Comparison of ENCODE assay signal across 15 cellular contexts in genomic region chr1:55727010-55727409, GRCh38.
DNase-seq lines count a peak whose midpoint lies in the region; ATAC-seq, FAIRE-seq and TF ChIP-seq lines count a peak whose summit lies in the region.
"Had no signal": no experiment of that assay in that cellular context is flagged by ENCODE, and none has a peak within 500 bp of the region (broad histone marks: within the 10 kb centered on the region; RNA-seq: fewer than 3 reads in every experiment).

No MANE protein-coding gene starts in this region.

- no peak for FAIRE-seq in bronchial epithelial cell (lab: Jason Lieb, UNC)
- FAIRE-seq: colon had no signal

- no peak for TF ChIP-seq EP300 in ovary (IDR thresholded peaks at IDR 0.05)

- DNase-seq in EH (ENCODE audit: low read depth) (peak; percentile 89), NCI-H1048 (lab: John Stamatoyannopoulos, UW) (peak; percentile 46), bronchial epithelial cell (ENCODE audit: low read depth) (peak; percentile 48), myocyte (ENCODE audit: low read depth) (peak; percentile 97), ovary (no peak), right atrium auricular region (ENCODE audit: low spot score) (no peak), spleen (no peak)
- DNase-seq: activated naive CD4-positive, alpha-beta T cell treated with Interleukin-2 at 50 U/mL for 16 hours; DMS79 treated with DMSO at 0.1 percent for 48 hours; NCI-H524; stimulated activated naive CD8-positive, alpha-beta T cell treated with anti-CD3 and anti-CD28 coated beads, Interleukin-15, Interleukin-2, amounts not matched to agents 100 U/mL and 50 U/mL, for 24 hours had no signal

- H3K9me3 ChIP-seq in ovary (no peaks in the 10 kb centered on the region), right atrium auricular region (no peaks in the 10 kb centered on the region), spleen (no peaks in the 10 kb centered on the region)
- H3K9me3 ChIP-seq: BLaER1 had no signal

- H3K27ac ChIP-seq in ovary (no peak overlapping the region), right atrium auricular region (no peak overlapping the region), spleen (no peak overlapping the region)
- H3K27ac ChIP-seq: BLaER1 had no signal

- H3K4me1 ChIP-seq in ovary (ENCODE audit: insufficient read depth) (peaks cover 5% of the 10 kb centered on the region), right atrium auricular region (no peaks in the 10 kb centered on the region), spleen (no peaks in the 10 kb centered on the region)
- H3K4me1 ChIP-seq: BLaER1 had no signal

- WGBS in ovary, 3 donors, result 31 to 51% (median 39%) methylated on average over 2 of the region's 2 CpGs
- WGBS in spleen, 5 donors, result 76 to 84% (median 80%) methylated on average over 2 of the region's 2 CpGs

- H3K36me3 ChIP-seq in bronchial epithelial cell (ENCODE audit: control insufficient read depth, insufficient read depth, low read length), result no peaks in the 10 kb centered on the region
- H3K36me3 ChIP-seq in ovary, result no peaks in the 10 kb centered on the region
- no peaks in the 10 kb centered on the region for H3K36me3 ChIP-seq in right atrium auricular region
- no peaks in the 10 kb centered on the region for H3K36me3 ChIP-seq in spleen
- H3K36me3 ChIP-seq: BLaER1 had no signal

- TF ChIP-seq CTCF in bronchial epithelial cell (IDR thresholded peaks at IDR 0.05; ENCODE audit: insufficient read depth, low read length, severe bottlenecking) (no peak), ovary (IDR thresholded peaks at IDR 0.05) (no peak), right atrium auricular region (IDR thresholded peaks at IDR 0.05) (no peak), spleen (IDR thresholded peaks at IDR 0.05 in 8 of 11, conservative IDR thresholded peaks at IDR 0.05 in 3 of 11) (no peak)

- intact Hi-C loops in ovary (cut with DNase I) (loop anchor here in 1 of 4 donors (10.0 kb wide), 1 partner anchor 848 kb away; the partner anchor contains the start of gene PLPP3), spleen (cut with DNase I; ENCODE audit: low total_unique reads) (no loop called here)

- H3K4me3 ChIP-seq in bronchial epithelial cell (ENCODE audit: low read depth, low read length), result no peak overlapping the region
- no peak overlapping the region for H3K4me3 ChIP-seq in ovary
- no peak overlapping the region for H3K4me3 ChIP-seq in right atrium auricular region
- no peak overlapping the region for H3K4me3 ChIP-seq in spleen
- H3K4me3 ChIP-seq: BLaER1 had no signal

- no peak for TF ChIP-seq POLR2A in ovary (IDR thresholded peaks at IDR 0.05)
- no peak for TF ChIP-seq POLR2A in spleen (IDR thresholded peaks at IDR 0.05)

- H3K27me3 ChIP-seq in bronchial epithelial cell (ENCODE audit: control insufficient read depth, insufficient read depth, low read length), result no peaks in the 10 kb centered on the region
- H3K27me3 ChIP-seq in ovary, result no peaks in the 10 kb centered on the region
- H3K27me3 ChIP-seq in right atrium auricular region, result no peaks in the 10 kb centered on the region
- peaks cover 0 to 17% (median 0%) of the 10 kb centered on the region in 7 donors for H3K27me3 ChIP-seq in spleen (replicated peaks in 1 of 7)
- H3K27me3 ChIP-seq: BLaER1 had no signal

- ATAC-seq in HG02588 (IDR thresholded peaks at IDR 0.05; ENCODE audit: unreplicated experiment), result no peak
- ATAC-seq: Right ventricle myocardium inferior; stimulated activated naive CD8-positive, alpha-beta T cell treated with anti-CD3 and anti-CD28 coated beads, Interleukin-15, Interleukin-2, amounts not matched to agents 100 U/mL and 50 U/mL, for 24 hours had no signal

Comparison
In these comparisons a context has a peak if more than half of its experiments do, and no peak if none do; other contexts are left out.
1. DNase-seq: peak in EH (single experiment), NCI-H1048 (single experiment), bronchial epithelial cell (single experiment) and myocyte (single experiment); none in ovary (0 of 5), right atrium auricular region (single experiment) and spleen (single experiment).